In genomic region chr11:27696961-27697360, GRCh38 we compare ENCODE assay signal across 2 cellular contexts.
TF ChIP-seq lines count a peak whose summit lies in the region.

No MANE protein-coding gene starts in this region.

TF ChIP-seq in SK-N-SH, 30 proteins besides CTCF, POLR2A, EP300 and RAD21 (continued from another document):
- no peak for TF ChIP-seq TAF1 (IDR thresholded peaks at IDR 0.05; ENCODE audit: borderline replicate concordance, low read depth, low read length)
- no peak for TF ChIP-seq POLR2AphosphoS5 (IDR thresholded peaks at IDR 0.05; ENCODE audit: low read depth, low read length)
- no peak for TF ChIP-seq USF2 (IDR thresholded peaks at IDR 0.05; ENCODE audit: borderline replicate concordance, low read depth, low read length)
- TF ChIP-seq GATA2 (CRISPR knock-in tag; IDR thresholded peaks at IDR 0.05) = no peak

TF ChIP-seq in SK-N-SH treated with all-trans-retinoic acid at 6 μM for 48 hours, 23 proteins besides CTCF, POLR2A, EP300 and RAD21 (continued from another document):
- TF ChIP-seq ZFP30 (CRISPR knock-in tag; IDR thresholded peaks at IDR 0.05) (no peak), PPARA (CRISPR knock-in tag; IDR thresholded peaks at IDR 0.05; ENCODE audit: borderline replicate concordance) (no peak), ZNF8 (CRISPR knock-in tag; IDR thresholded peaks at IDR 0.05) (no peak)
- TF ChIP-seq, protein P1, sequence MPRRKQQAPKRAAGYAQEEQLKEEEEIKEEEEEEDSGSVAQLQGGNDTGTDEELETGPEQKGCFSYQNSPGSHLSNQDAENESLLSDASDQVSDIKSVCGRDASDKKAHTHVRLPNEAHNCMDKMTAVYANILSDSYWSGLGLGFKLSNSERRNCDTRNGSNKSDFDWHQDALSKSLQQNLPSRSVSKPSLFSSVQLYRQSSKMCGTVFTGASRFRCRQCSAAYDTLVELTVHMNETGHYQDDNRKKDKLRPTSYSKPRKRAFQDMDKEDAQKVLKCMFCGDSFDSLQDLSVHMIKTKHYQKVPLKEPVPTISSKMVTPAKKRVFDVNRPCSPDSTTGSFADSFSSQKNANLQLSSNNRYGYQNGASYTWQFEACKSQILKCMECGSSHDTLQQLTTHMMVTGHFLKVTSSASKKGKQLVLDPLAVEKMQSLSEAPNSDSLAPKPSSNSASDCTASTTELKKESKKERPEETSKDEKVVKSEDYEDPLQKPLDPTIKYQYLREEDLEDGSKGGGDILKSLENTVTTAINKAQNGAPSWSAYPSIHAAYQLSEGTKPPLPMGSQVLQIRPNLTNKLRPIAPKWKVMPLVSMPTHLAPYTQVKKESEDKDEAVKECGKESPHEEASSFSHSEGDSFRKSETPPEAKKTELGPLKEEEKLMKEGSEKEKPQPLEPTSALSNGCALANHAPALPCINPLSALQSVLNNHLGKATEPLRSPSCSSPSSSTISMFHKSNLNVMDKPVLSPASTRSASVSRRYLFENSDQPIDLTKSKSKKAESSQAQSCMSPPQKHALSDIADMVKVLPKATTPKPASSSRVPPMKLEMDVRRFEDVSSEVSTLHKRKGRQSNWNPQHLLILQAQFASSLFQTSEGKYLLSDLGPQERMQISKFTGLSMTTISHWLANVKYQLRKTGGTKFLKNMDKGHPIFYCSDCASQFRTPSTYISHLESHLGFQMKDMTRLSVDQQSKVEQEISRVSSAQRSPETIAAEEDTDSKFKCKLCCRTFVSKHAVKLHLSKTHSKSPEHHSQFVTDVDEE (CRISPR knock-in tag; IDR thresholded peaks at IDR 0.05) = no peak
